In genomic region chr19:47417746-47418594, GRCh38 we compare ENCODE assay signal across 8 cellular contexts. TPM values are rescaled to one million over a fixed set of nuclear protein-coding genes. Genes with fewer than 3 reads are reported as not detected.
DNase-seq lines count a peak whose midpoint lies in the region; ATAC-seq lines count a peak whose summit lies in the region.

No MANE protein-coding gene starts in this region.

- ATAC-seq in activated T-cell treated with anti-CD3 and anti-CD28 coated beads, Interleukin-2, amount 50 U/mL, for 4 hours = peak in 1 of 2 donors; percentile 6
- ATAC-seq in activated naive CD8-positive, alpha-beta T cell treated with anti-CD3 and anti-CD28 coated beads, Interleukin-2, amount 10 ng/mL, durations not matched to agents 7 days and 5 days (ENCODE audit: low read depth) = no peak
- no peak for ATAC-seq in HG02798 (IDR thresholded peaks at IDR 0.05; ENCODE audit: poor library complexity, unreplicated experiment)

- H3K27me3 ChIP-seq in iPS-20b (ENCODE audit: insufficient read depth, low read length) (peaks cover 73% of the 10 kb centered on the region), subcutaneous abdominal adipose tissue (ENCODE audit: control insufficient read depth in 5 of 5, insufficient read depth in 4 of 5, low read length in 5 of 5) (peaks cover 35 to 67% (median 63%) of the 10 kb centered on the region in 5 donors)

- H3K9me3 Mint-ChIP-seq in activated T-cell treated with anti-CD3 and anti-CD28 coated beads, Interleukin-2, amount 50 U/mL, for 4 hours = no peaks in the 10 kb centered on the region
- no peaks in the 10 kb centered on the region for H3K9me3 Mint-ChIP-seq in activated naive CD8-positive, alpha-beta T cell treated with anti-CD3 and anti-CD28 coated beads, Interleukin-2, amount 10 ng/mL, durations not matched to agents 7 days and 5 days

- no peaks in the 10 kb centered on the region for H3K9me3 ChIP-seq in iPS-20b (ENCODE audit: insufficient read depth, low read depth, low read length)
- no peaks in the 10 kb centered on the region for H3K9me3 ChIP-seq in subcutaneous abdominal adipose tissue (ENCODE audit: control insufficient read depth in 5 of 5, low read length in 5 of 5)

- H3K4me1 ChIP-seq in iPS-20b (ENCODE audit: insufficient read depth, low read length) (peaks cover 28% of the 10 kb centered on the region; the same call in 1 of the 2 replicates), subcutaneous abdominal adipose tissue (ENCODE audit: control insufficient read depth in 5 of 5, insufficient read depth in 5 of 5, low read length in 5 of 5) (peaks cover 0 to 15% (median 3%) of the 10 kb centered on the region in 5 donors)

- peak overlapping the region; percentile 47 for H3K4me3 Mint-ChIP-seq in activated T-cell treated with anti-CD3 and anti-CD28 coated beads, Interleukin-2, amount 50 U/mL, for 4 hours
- H3K4me3 Mint-ChIP-seq in activated naive CD8-positive, alpha-beta T cell treated with anti-CD3 and anti-CD28 coated beads, Interleukin-2, amount 10 ng/mL, durations not matched to agents 7 days and 5 days = peak overlapping the region; percentile 40

- DNase-seq in activated T-cell treated with anti-CD3 and anti-CD28 coated beads, Interleukin-2, amount 50 U/mL, for 4 hours = no peak
- no peak for DNase-seq in activated T-cell treated with anti-CD3 and anti-CD28 coated beads, Interleukin-2, amount 50 U/mL, for 1 hour
- DNase-seq in activated naive CD8-positive, alpha-beta T cell treated with anti-CD3 and anti-CD28 coated beads, Interleukin-2, amount 10 ng/mL, durations not matched to agents 7 days and 5 days = no peak
- no peak for DNase-seq in SIG-M5 (lab: John Stamatoyannopoulos, UW)
- no peak for DNase-seq in HT-29 (ENCODE audit: low spot score)

- peak overlapping the region; percentile 53; the same call in 1 of the 2 replicates for H3K9ac ChIP-seq in iPS-20b (ENCODE audit: low read depth, low read length)
- H3K9ac ChIP-seq in subcutaneous abdominal adipose tissue (ENCODE audit: low read length in 5 of 5) = no peak overlapping the region

- H3K27ac ChIP-seq in iPS-20b (ENCODE audit: low read length) (no peak overlapping the region), subcutaneous abdominal adipose tissue (ENCODE audit: low read depth, low read length) (no peak overlapping the region)

- H3K36me3 Mint-ChIP-seq in activated T-cell treated with anti-CD3 and anti-CD28 coated beads, Interleukin-2, amount 50 U/mL, for 4 hours (ENCODE audit: insufficient read depth) = no peaks in the 10 kb centered on the region
- no peaks in the 10 kb centered on the region for H3K36me3 Mint-ChIP-seq in activated naive CD8-positive, alpha-beta T cell treated with anti-CD3 and anti-CD28 coated beads, Interleukin-2, amount 10 ng/mL, durations not matched to agents 7 days and 5 days

- H3K4me3 ChIP-seq in iPS-20b (ENCODE audit: low read length) = peak overlapping the region; percentile 66
- peak overlapping the region in 4 of 5 donors; percentile 0 to 59 (median 46) for H3K4me3 ChIP-seq in subcutaneous abdominal adipose tissue (ENCODE audit: low read depth in 1 of 5, low read length in 5 of 5)

- POLR2A ChIA-PET in activated naive CD8-positive, alpha-beta T cell treated with anti-CD3 and anti-CD28 coated beads, Interleukin-2, amount 10 ng/mL, durations not matched to agents 7 days and 5 days (lab: Charles Lee) = interaction anchor here (1.4 kb wide), 1 partner anchor 10 kb away, joined by 4 read pairs; no protein-coding TSS in a partner anchor

- H3K4me1 Mint-ChIP-seq in activated T-cell treated with anti-CD3 and anti-CD28 coated beads, Interleukin-2, amount 50 U/mL, for 4 hours (ENCODE audit: low read depth) = peaks cover 34% of the 10 kb centered on the region
- peaks cover 25% of the 10 kb centered on the region for H3K4me1 Mint-ChIP-seq in activated naive CD8-positive, alpha-beta T cell treated with anti-CD3 and anti-CD28 coated beads, Interleukin-2, amount 10 ng/mL, durations not matched to agents 7 days and 5 days

- no peak overlapping the region for H3K27ac Mint-ChIP-seq in activated naive CD8-positive, alpha-beta T cell treated with anti-CD3 and anti-CD28 coated beads, Interleukin-2, amount 10 ng/mL, durations not matched to agents 7 days and 5 days

- peaks cover 6% of the 10 kb centered on the region; the same call in 1 of the 2 replicates for H3K36me3 ChIP-seq in iPS-20b (ENCODE audit: insufficient read depth, low read depth, low read length)
- peaks cover 0 to 7% (median 0%) of the 10 kb centered on the region in 5 donors for H3K36me3 ChIP-seq in subcutaneous abdominal adipose tissue (ENCODE audit: control insufficient read depth in 5 of 5, insufficient read depth in 5 of 5, low read length in 5 of 5)

- H3K27me3 Mint-ChIP-seq in activated T-cell treated with anti-CD3 and anti-CD28 coated beads, Interleukin-2, amount 50 U/mL, for 4 hours (ENCODE audit: low read depth) = peaks cover 79% of the 10 kb centered on the region
- peaks cover 74% of the 10 kb centered on the region for H3K27me3 Mint-ChIP-seq in activated naive CD8-positive, alpha-beta T cell treated with anti-CD3 and anti-CD28 coated beads, Interleukin-2, amount 10 ng/mL, durations not matched to agents 7 days and 5 days

RNA-seq across cellular contexts. Expression of gene MEIS3, which starts 1.4 kb away (rescaled TPM):
- total RNA-seq in activated T-cell treated with anti-CD3 and anti-CD28 coated beads, Interleukin-2, amount 50 U/mL, for 4 hours = under 1 TPM in 1 of 3 donors, not detected in 2; 0.16 TPM
- total RNA-seq in activated naive CD8-positive, alpha-beta T cell treated with anti-CD3 and anti-CD28 coated beads, Interleukin-2, amount 10 ng/mL, durations not matched to agents 7 days and 5 days = under 1 TPM in 1 of 2 experiments, not detected in 1; 0.68 TPM
- total RNA-seq in HT-29 (2014; rRNA removed; shearing (Covaris generic)) = 0.37 and 1.1 TPM in 2 replicates

RNA-seq across cellular contexts. Expression of gene SLC8A2, which starts 53.7 kb away (rescaled TPM):
- under 1 TPM in 1 of 3 donors, not detected in 2; 0.05 TPM for total RNA-seq in activated T-cell treated with anti-CD3 and anti-CD28 coated beads, Interleukin-2, amount 50 U/mL, for 4 hours
- total RNA-seq in activated naive CD8-positive, alpha-beta T cell treated with anti-CD3 and anti-CD28 coated beads, Interleukin-2, amount 10 ng/mL, durations not matched to agents 7 days and 5 days = under 1 TPM in 1 of 2 experiments, not detected in 1; 0.20 TPM
- total RNA-seq in HT-29 (2014; rRNA removed; shearing (Covaris generic)) = 0.83 and 3.6 TPM in 2 replicates
